ENCODE assay signal across 35 cellular contexts in the genomic region with DNA sequence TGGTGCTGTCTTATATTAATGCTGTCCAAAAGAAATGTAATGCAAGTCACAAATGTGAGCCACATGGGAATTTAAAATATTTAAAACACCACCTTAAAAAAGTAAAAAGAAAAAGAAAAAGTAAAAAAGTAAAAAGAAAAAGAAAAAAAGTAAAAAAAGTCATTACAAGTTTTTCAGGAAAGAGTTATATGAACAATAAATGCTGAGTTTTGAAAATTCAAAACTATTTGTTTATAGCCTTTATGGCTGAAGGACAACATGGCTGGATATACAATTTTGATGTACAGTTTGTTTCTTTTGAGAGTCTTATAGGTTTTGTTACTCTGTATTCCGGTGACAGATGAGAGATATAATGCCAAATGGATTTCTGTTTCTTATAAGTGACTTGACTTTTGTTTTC. TPM values are rescaled to one million over a fixed set of nuclear protein-coding genes. Genes with fewer than 3 reads are reported as not detected.
"Had no signal": no experiment of that assay in that cellular context is flagged by ENCODE, and none has a peak within 500 bp of the region (broad histone marks: within the 10 kb centered on the region; RNA-seq: fewer than 3 reads in every experiment).

No MANE protein-coding gene starts in this region.

- H3K27me3 ChIP-seq: ascending aorta, cardiac muscle cell had no signal

- H3K36me3 ChIP-seq: ascending aorta, cardiac muscle cell had no signal

- ATAC-seq: activated CD4-positive, alpha-beta T cell treated with anti-CD3 and anti-CD28 coated beads for 36 hours; activated CD4-positive, CD25-positive, alpha-beta regulatory T cell treated with anti-CD3 and anti-CD28 coated beads, Interleukin-2, amount 50 U/mL, for 24 hours; activated CD8-positive, alpha-beta memory T cell treated with anti-CD3 and anti-CD28 coated beads, Interleukin-2, amount 10 ng/mL, durations not matched to agents 7 days and 5 days; activated CD8-positive, alpha-beta T cell treated with anti-CD3 and anti-CD28 coated beads, Interleukin-2, amount 10 ng/mL, durations not matched to agents 7 days and 5 days; activated naive CD8-positive, alpha-beta T cell treated with anti-CD3 and anti-CD28 coated beads, Interleukin-2, amount 50 U/mL, for 24 hours; WTC11 had no signal

- H3K9me3 ChIP-seq: ascending aorta had no signal

- H3K4me1 ChIP-seq: ascending aorta had no signal

- H3K27ac ChIP-seq: ascending aorta, cardiac muscle cell, VCaP had no signal

- FAIRE-seq: bronchial epithelial cell, TTC549 had no signal

- H3K4me3 ChIP-seq: ascending aorta, cardiac muscle cell had no signal

- DNase-seq: activated CD4-positive, alpha-beta memory T cell treated with anti-CD3 and anti-CD28 coated beads, Interleukin-2, amount 10 ng/mL, durations not matched to agents 7 days and 5 days; activated CD4-positive, alpha-beta T cell treated with anti-CD3 and anti-CD28 coated beads for 1 hour; activated CD4-positive, alpha-beta T cell treated with anti-CD3 and anti-CD28 coated beads for 36 hours; activated CD4-positive, alpha-beta T cell treated with anti-CD3 and anti-CD28 coated beads for 48 hours; activated CD4-positive, alpha-beta T cell treated with anti-CD3 and anti-CD28 coated beads, Interleukin-2, amount 10 ng/mL, durations not matched to agents 7 days and 5 days; activated CD4-positive, alpha-beta T cell treated with anti-CD3 and anti-CD28 coated beads, Interleukin-2, amount 50 U/mL, for 48 hours; activated CD4-positive, CD25-positive, alpha-beta regulatory T cell; activated CD8-positive, alpha-beta memory T cell treated with anti-CD3 and anti-CD28 coated beads for 24 hours; activated CD8-positive, alpha-beta memory T cell treated with anti-CD3 and anti-CD28 coated beads, Interleukin-2, amount 10 ng/mL, durations not matched to agents 7 days and 5 days; activated CD8-positive, alpha-beta memory T cell treated with anti-CD3 and anti-CD28 coated beads, Interleukin-2, amount 50 U/mL, for 48 hours; activated CD8-positive, alpha-beta T cell treated with anti-CD3 and anti-CD28 coated beads, Interleukin-2, amount 10 ng/mL, durations not matched to agents 7 days and 5 days; activated effector memory CD4-positive, alpha-beta T cell treated with Interleukin-2 at 50 U/mL for 16 hours; activated gamma-delta T cell; activated naive CD4-positive, alpha-beta T cell treated with anti-CD3 and anti-CD28 coated beads, Interleukin-2, amount 10 ng/mL, durations not matched to agents 7 days and 5 days; activated naive CD4-positive, alpha-beta T cell treated with Interleukin-2 at 50 U/mL for 16 hours; activated naive CD8-positive, alpha-beta T cell treated with anti-CD3 and anti-CD28 coated beads, Interleukin-2, amount 10 ng/mL, durations not matched to agents 7 days and 5 days; activated naive CD8-positive, alpha-beta T cell treated with anti-CD3 and anti-CD28 coated beads, Interleukin-2, amount 50 U/mL, for 24 hours; activated T-cell treated with anti-CD3 and anti-CD28 coated beads, Interleukin-2, amount 50 U/mL, for 24 hours; activated T-cell treated with anti-CD3 and anti-CD28 coated beads, Interleukin-2, amount 50 U/mL, for 48 hours; amygdala; anterior cingulate cortex; caudate nucleus; cerebellar nuclear complex; T-helper 1 cell; T-helper 2 cell; T-helper 9 cell had no signal

RNA-seq across cellular contexts. Expression of gene GPR88, which starts 29.1 kb away (rescaled TPM):
- total RNA-seq: activated CD4-positive, alpha-beta memory T cell treated with anti-CD3 and anti-CD28 coated beads, Interleukin-2, amount 10 ng/mL, durations not matched to agents 7 days and 5 days; activated CD4-positive, alpha-beta T cell treated with anti-CD3 and anti-CD28 coated beads, Interleukin-2, amount 10 ng/mL, durations not matched to agents 7 days and 5 days; activated CD8-positive, alpha-beta memory T cell treated with anti-CD3 and anti-CD28 coated beads, Interleukin-2, amount 10 ng/mL, durations not matched to agents 7 days and 5 days; activated CD8-positive, alpha-beta T cell treated with anti-CD3 and anti-CD28 coated beads, Interleukin-2, amount 10 ng/mL, durations not matched to agents 7 days and 5 days; activated naive CD8-positive, alpha-beta T cell treated with anti-CD3 and anti-CD28 coated beads, Interleukin-2, amount 10 ng/mL, durations not matched to agents 7 days and 5 days; activated T-helper 2 cell treated with anti-CD3 and anti-CD28 coated beads, Interferon-gamma antibody, Interleukin-2, Interleukin-4, amounts not matched to agents 10 μg/mL and 5 μg/mL and 100 μg/mL, durations not matched to agents 14 hours and 24 hours and 36 hours; ascending aorta; bronchial epithelial cell; chondrocyte; WTC11 had no signal
